1 cellular context compared by ENCODE assay signal in genomic region chr14:77035267-77035666, GRCh38.
TF ChIP-seq lines count a peak whose summit lies in the region.

No MANE protein-coding gene starts in this region.

TF ChIP-seq in H1, 55 proteins besides CTCF, POLR2A, EP300 and RAD21:
- no peak for TF ChIP-seq EZH2 (IDR thresholded peaks at IDR 0.05; ENCODE audit: low read depth, low read length, severe bottlenecking)
- no peak for TF ChIP-seq SUZ12 (IDR thresholded peaks at IDR 0.05; ENCODE audit: low read length)
- no peak for TF ChIP-seq SRF (IDR thresholded peaks at IDR 0.05; ENCODE audit: low read depth, low read length)
- TF ChIP-seq BACH1 (IDR thresholded peaks at IDR 0.05; ENCODE audit: low read length) = no peak
- no peak for TF ChIP-seq HDAC6 (IDR thresholded peaks at IDR 0.05; ENCODE audit: low read depth, low read length)
- TF ChIP-seq MAFK (IDR thresholded peaks at IDR 0.05; ENCODE audit: low read depth, low read length) = no peak
- no peak for TF ChIP-seq RXRA (IDR thresholded peaks at IDR 0.05; ENCODE audit: insufficient read depth, low read depth, low read length)
- no peak for TF ChIP-seq GTF2F1 (IDR thresholded peaks at IDR 0.05; ENCODE audit: borderline replicate concordance, low read depth, low read length)
